ENCODE assay signal across 8 cellular contexts in the genomic region with DNA sequence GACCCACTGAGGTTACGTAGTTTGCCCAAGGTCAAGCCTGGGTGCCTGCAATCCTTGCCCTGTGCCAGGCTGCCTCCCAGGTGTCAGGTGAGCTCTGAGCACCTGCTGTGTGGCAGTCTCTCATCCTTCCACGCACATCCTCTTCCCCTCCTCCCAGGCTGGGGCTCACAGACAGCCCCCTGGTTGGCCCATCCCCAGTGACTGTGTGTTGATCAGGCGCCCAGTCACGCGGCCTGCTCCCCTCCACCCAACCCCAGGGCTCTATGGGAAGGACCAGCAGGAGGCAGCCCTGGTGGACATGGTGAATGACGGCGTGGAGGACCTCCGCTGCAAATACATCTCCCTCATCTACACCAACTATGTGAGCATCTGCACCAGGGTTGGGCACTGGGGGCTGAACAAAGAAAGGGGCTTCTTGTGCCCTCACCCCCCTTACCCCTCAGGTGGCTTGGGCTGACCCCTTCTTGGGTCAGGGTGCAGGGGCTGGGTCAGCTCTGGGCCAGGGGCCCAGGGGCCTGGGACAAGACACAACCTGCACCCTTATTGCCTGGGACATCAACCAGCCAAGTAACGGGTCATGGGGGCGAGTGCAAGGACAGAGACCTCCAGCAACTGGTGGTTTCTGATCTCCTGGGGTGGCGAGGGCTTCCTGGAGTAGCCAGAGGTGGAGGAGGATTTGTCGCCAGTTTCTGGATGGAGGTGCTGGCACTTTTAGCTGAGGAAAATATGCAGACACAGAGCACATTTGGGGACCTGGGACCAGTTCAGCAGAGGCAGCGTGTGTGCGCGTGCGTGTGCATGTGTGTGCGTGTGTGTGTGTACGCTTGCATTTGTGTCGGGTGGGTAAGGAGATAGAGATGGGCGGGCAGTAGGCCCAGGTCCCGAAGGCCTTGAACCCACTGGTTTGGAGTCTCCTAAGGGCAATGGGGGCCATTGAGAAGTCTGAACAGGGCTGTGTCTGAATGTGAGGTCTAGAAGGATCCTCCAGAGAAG. TPM values are rescaled to one million over a fixed set of nuclear protein-coding genes. Genes with fewer than 3 reads are reported as not detected.
A peak's percentile ranks its signal among the peaks of the same experiment; 100 is the strongest.
DNase-seq lines count a peak whose midpoint lies in the region; ATAC-seq and TF ChIP-seq lines count a peak whose summit lies in the region.

No MANE protein-coding gene starts in this region.

- H3K27me3 ChIP-seq in fibroblast of lung (ENCODE audit: control insufficient read depth, insufficient read depth, low read length): peaks cover 3% of the 10 kb centered on the region

- H3K27ac ChIP-seq in RWPE1 (peak overlapping the region; percentile 99), fibroblast of lung (ENCODE audit: insufficient read depth, low read length) (peak overlapping the region; percentile 82)

- peaks cover 8% of the 10 kb centered on the region for H3K36me3 ChIP-seq in fibroblast of lung (ENCODE audit: control insufficient read depth, insufficient read depth, low read length)

- no peak for TF ChIP-seq CTCF in GM12864 (IDR thresholded peaks at IDR 0.05; ENCODE audit: low read depth, low read length, missing control alignments)
- TF ChIP-seq CTCF in RWPE1 (conservative IDR thresholded peaks at IDR 0.05; ENCODE audit: low read depth): no peak
- TF ChIP-seq CTCF in fibroblast of lung (conservative IDR thresholded peaks at IDR 0.05 in 1 of 2, IDR thresholded peaks at IDR 0.05 in 1 of 2; ENCODE audit: low read depth in 1 of 2, low read length in 2 of 2): no peak

- POLR2A ChIA-PET in RWPE1 (lab: Yijun Ruan, JAX; ENCODE audit: low non-redundant PET): interaction anchor here (1.2 kb wide), 1 partner anchor 45 kb away, joined by 5 read pairs; a partner anchor contains a TSS

- CTCF ChIA-PET in RWPE1 (lab: Yijun Ruan, JAX): interaction anchor here (0.8 kb wide), 1 partner anchor 10 kb away, joined by 8 read pairs; no protein-coding TSS in a partner anchor

- H3K79me2 ChIP-seq in fibroblast of lung (ENCODE audit: control insufficient read depth, insufficient read depth, low read length): peaks cover 18% of the 10 kb centered on the region

- H3K4me2 ChIP-seq in fibroblast of lung (ENCODE audit: extremely low read depth, insufficient read depth, low read length): peak overlapping the region; percentile 83

- H3K4me3 ChIP-seq in GM12864 (ENCODE audit: low read depth, low read length) (peak overlapping the region; percentile 81), fibroblast of lung (replicated peaks in 1 of 4; ENCODE audit: control extremely low read depth in 1 of 4, insufficient read depth in 1 of 4, low read depth in 3 of 4, low read length in 4 of 4) (peak overlapping the region; percentile 67 to 83 (median 82))

- DNase-seq in GM12864 (ENCODE audit: low read depth): no peak
- DNase-seq in RWPE1 (ENCODE audit: low spot score): no peak
- no peak for DNase-seq in fibroblast of lung (ENCODE audit: low read depth in 2 of 2)
- DNase-seq in sciatic nerve (ENCODE audit: low spot score): no peak
- no peak for DNase-seq in germinal center (ENCODE audit: low spot score)
- no peak for DNase-seq in NK-92 treated with Interleukin-12 subunit alpha and Interleukin-12 subunit beta, amount 100 ng/mL, for 24 hours (lab: John Stamatoyannopoulos, UW)
- DNase-seq in cerebellar nuclear complex (lab: John Stamatoyannopoulos, UW): no peak
- no peak for DNase-seq in NCI-H1092 (lab: John Stamatoyannopoulos, UW)

- H2AFZ ChIP-seq in fibroblast of lung (ENCODE audit: low read length): no peak overlapping the region

- peak overlapping the region; percentile 91 for H3K9ac ChIP-seq in fibroblast of lung (ENCODE audit: insufficient read depth, low read length)

- peak; percentile 1 for ATAC-seq in sciatic nerve

- intact Hi-C loops in sciatic nerve (cut with DNase I): loop anchor here (1.0 kb wide), 1 partner anchor 42 kb away; no protein-coding TSS in a partner anchor

- H4K20me1 ChIP-seq in fibroblast of lung (ENCODE audit: control insufficient read depth, extremely low read depth, insufficient read depth, low read length): no peaks in the 10 kb centered on the region

- no peaks in the 10 kb centered on the region for H3K9me3 ChIP-seq in fibroblast of lung (ENCODE audit: control insufficient read depth, insufficient read depth, low read depth, low read length)

- H3K4me1 ChIP-seq in fibroblast of lung (ENCODE audit: control insufficient read depth, extremely low read depth, insufficient read depth, low read length): peaks cover 5% of the 10 kb centered on the region

RNA-seq across cellular contexts. Expression of a gene that starts 1.6 kb away (rescaled TPM):
- 444 and 642 TPM in 2 replicates for total RNA-seq in fibroblast of lung
- polyA plus RNA-seq in fibroblast of lung: 360 and 397 TPM in 2 replicates
- 728 and 861 TPM in 2 replicates for polyA plus RNA-seq in fibroblast of lung (2012)
- 1,150 and 1,513 TPM in 2 replicates for polyA minus RNA-seq in fibroblast of lung (ENCODE audit: low replicate concordance)
- total RNA-seq in sciatic nerve: 329 TPM

RNA-seq across cellular contexts. Expression of a gene that starts 21.6 kb away (rescaled TPM):
- total RNA-seq in fibroblast of lung (153 and 171 TPM in 2 replicates), sciatic nerve (126 TPM)
- polyA plus RNA-seq in fibroblast of lung: 64.9 and 77.5 TPM in 2 replicates
- polyA plus RNA-seq in fibroblast of lung (2012): 133 and 160 TPM in 2 replicates
- polyA minus RNA-seq in fibroblast of lung (ENCODE audit: low replicate concordance): 110 and 157 TPM in 2 replicates

RNA-seq across cellular contexts. Expression of a gene that starts 44.6 kb away (rescaled TPM):
- total RNA-seq in fibroblast of lung (4.1 and 5.0 TPM in 2 replicates), sciatic nerve (7.8 TPM)
- 0.90 and 1.6 TPM in 2 replicates for polyA plus RNA-seq in fibroblast of lung
- 5.5 and 9.4 TPM in 2 replicates for polyA plus RNA-seq in fibroblast of lung (2012)
- 6.0 TPM in 2 replicates for polyA minus RNA-seq in fibroblast of lung (ENCODE audit: low replicate concordance)

RNA-seq across cellular contexts. Expression of a gene that starts 54.4 kb away (rescaled TPM):
- not detected in 2 replicates for total RNA-seq in fibroblast of lung
- not detected in 2 replicates for polyA plus RNA-seq in fibroblast of lung
- not detected in 2 replicates for polyA plus RNA-seq in fibroblast of lung (2012)
- polyA minus RNA-seq in fibroblast of lung (ENCODE audit: low replicate concordance): not detected in 2 replicates
- total RNA-seq in sciatic nerve: not detected
